ENCODE assay signal across 13 cellular contexts in the genomic region with DNA sequence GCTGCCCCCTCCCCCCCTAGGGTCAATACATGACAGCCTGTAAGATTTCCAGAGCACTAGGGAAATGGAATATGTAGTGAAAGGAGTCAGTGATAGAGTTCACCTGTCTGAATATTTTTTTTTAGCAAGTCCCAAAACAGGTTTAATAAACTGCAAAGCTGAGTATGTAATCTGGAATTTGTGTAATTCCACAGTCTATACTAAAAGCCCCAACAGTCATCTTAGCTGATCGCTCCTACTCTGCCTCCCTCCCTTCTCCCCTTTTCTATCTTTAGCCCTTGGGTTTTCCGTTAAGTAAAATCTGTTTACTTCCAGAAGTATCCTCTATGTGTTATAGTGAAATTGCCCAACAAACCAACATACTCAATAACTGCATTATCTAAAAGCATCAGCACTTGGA. TPM values are rescaled to one million over a fixed set of nuclear protein-coding genes. Genes with fewer than 3 reads are reported as not detected.
DNase-seq lines count a peak whose midpoint lies in the region; ATAC-seq and TF ChIP-seq lines count a peak whose summit lies in the region.
"Had no signal": no experiment of that assay in that cellular context is flagged by ENCODE, and none has a peak within 500 bp of the region (broad histone marks: within the 10 kb centered on the region; RNA-seq: fewer than 3 reads in every experiment).

No MANE protein-coding gene starts in this region.

- no peaks in the 10 kb centered on the region for H3F3A ChIP-seq in PC-3 (ENCODE audit: low read length, unreplicated experiment)

- POLR2A ChIA-PET in PC-3 (lab: Charles Lee; ENCODE audit: unreplicated experiment) = no interaction called here

- CTCF ChIA-PET in PC-3 (lab: Charles Lee) = interaction anchor here (0.7 kb wide), 1 partner anchor 51 kb away, joined by 4 read pairs; no protein-coding TSS in a partner anchor

- no peak for TF ChIP-seq POLR2A in esophagus squamous epithelium (IDR thresholded peaks at IDR 0.05)
- TF ChIP-seq POLR2A in gastrocnemius medialis (IDR thresholded peaks at IDR 0.05) = no peak

- WGBS in esophagus squamous epithelium, 2 donors = 30 to 31% methylated on average over 2 of the region's 2 CpGs

- no peaks in the 10 kb centered on the region for H3K79me2 ChIP-seq in PC-3 (ENCODE audit: low read length)

- H3K36me3 ChIP-seq in PC-3 (ENCODE audit: low read depth, low read length) = no peaks in the 10 kb centered on the region
- H3K36me3 ChIP-seq in esophagus squamous epithelium = no peaks in the 10 kb centered on the region
- H3K36me3 ChIP-seq in gastrocnemius medialis = no peaks in the 10 kb centered on the region
- H3K36me3 ChIP-seq: BLaER1 had no signal

- peak overlapping the region; percentile 84 for H3K4me2 ChIP-seq in PC-3 (ENCODE audit: low read length)
- H3K4me2 ChIP-seq: BLaER1 had no signal

- H3K27me3 ChIP-seq in PC-3 (ENCODE audit: low read length) (no peaks in the 10 kb centered on the region), esophagus squamous epithelium (peaks cover 0 to 53% (median 3%) of the 10 kb centered on the region in 4 donors), gastrocnemius medialis (no peaks in the 10 kb centered on the region)
- H3K27me3 ChIP-seq: BLaER1 had no signal

- no peaks in the 10 kb centered on the region for H3K9me3 ChIP-seq in PC-3 (ENCODE audit: low read length)
- H3K9me3 ChIP-seq in esophagus squamous epithelium = no peaks in the 10 kb centered on the region
- no peaks in the 10 kb centered on the region for H3K9me3 ChIP-seq in gastrocnemius medialis
- H3K9me3 ChIP-seq: BLaER1 had no signal

- ATAC-seq in PC-3 (peak; percentile 17), gastrocnemius medialis (no peak), GM18909 (IDR thresholded peaks at IDR 0.05; ENCODE audit: poor library complexity, unreplicated experiment) (no peak), GM19455 (IDR thresholded peaks at IDR 0.05; ENCODE audit: unreplicated experiment) (no peak)

- DNase-seq in EL (peak; percentile 57), PC-3 (peak; percentile 55), esophagus squamous epithelium (lab: John Stamatoyannopoulos, UW) (no peak), gastrocnemius medialis (no peak), CD1c-positive myeloid dendritic cell (ENCODE audit: extremely low spot score) (no peak), NOMO-1 treated with dmso at 0.1 percent for 144 hours (lab: John Stamatoyannopoulos, UW; ENCODE audit: unreplicated experiment) (no peak)
- DNase-seq: activated B cell treated with CpG ODN at 0.5 μM for 24 hours; activated naive CD4-positive, alpha-beta T cell treated with anti-CD3 and anti-CD28 coated beads for 36 hours; DND-41; stimulated activated CD4-positive, alpha-beta T cell treated with anti-CD3 and anti-CD28 coated beads, Interleukin-1b, Interleukin-23, amount 100 ng/mL, for 48 hours had no signal

- in situ Hi-C loops in gastrocnemius medialis (cut with MboI; ENCODE audit: low sequenced_read_pairs in 4 of 4) = no loop called here

- peak overlapping the region; percentile 32; the same call in 1 of the 2 replicates for H3K4me3 ChIP-seq in PC-3 (ENCODE audit: low read length)
- H3K4me3 ChIP-seq in esophagus squamous epithelium = no peak overlapping the region
- no peak overlapping the region for H3K4me3 ChIP-seq in gastrocnemius medialis
- H3K4me3 ChIP-seq: BLaER1 had no signal

- no peaks in the 10 kb centered on the region for H4K20me1 ChIP-seq in PC-3 (ENCODE audit: low read length)
- H4K20me1 ChIP-seq: BLaER1 had no signal

- intact Hi-C loops in PC-3 (cut with micrococcal nuclease) (loop anchor here (1.0 kb wide), 1 partner anchor 9 kb away; no protein-coding TSS in a partner anchor), esophagus squamous epithelium (cut with DNase I) (no loop called here), gastrocnemius medialis (cut with DNase I; ENCODE audit: low total_unique reads) (loop anchor here (2.0 to 10.0 kb wide), 4 partner anchors 87 to 1265 kb away; partner anchors contain the start of gene MLYCD)

- H3K9me2 ChIP-seq in PC-3 (replicated peaks; ENCODE audit: low read length) = no peaks in the 10 kb centered on the region

- TF ChIP-seq CTCF in PC-3 (conservative IDR thresholded peaks at IDR 0.05; ENCODE audit: low read depth, low read length) (no peak), esophagus squamous epithelium (IDR thresholded peaks at IDR 0.05) (no peak), gastrocnemius medialis (IDR thresholded peaks at IDR 0.05 in 4 of 5, conservative IDR thresholded peaks at IDR 0.05 in 1 of 5) (no peak)

- H3K4me1 ChIP-seq in PC-3 (ENCODE audit: insufficient read depth, low read length) (peaks cover 47% of the 10 kb centered on the region), esophagus squamous epithelium (peaks cover 0 to 86% (median 40%) of the 10 kb centered on the region in 3 donors), gastrocnemius medialis (peaks cover 76 to 84% of the 10 kb centered on the region in 2 donors)
- H3K4me1 ChIP-seq: BLaER1 had no signal

- peak overlapping the region; percentile 82 for H3K27ac ChIP-seq in PC-3 (ENCODE audit: low read length)
- H3K27ac ChIP-seq in esophagus squamous epithelium = peak overlapping the region; percentile 71 to 84 (median 78)
- H3K27ac ChIP-seq in gastrocnemius medialis = peak overlapping the region; percentile 86 to 93 (median 88)
- H3K27ac ChIP-seq: BLaER1 had no signal

- BruUV-seq in PC-3 (replicated peaks; lab: Mats Ljungman, UMichigan) = no TSS peak

- H2AFZ ChIP-seq in PC-3 (ENCODE audit: low read length) = 0 out of 2 replicates have a peak overlapping the region, but pooled peaks have one; percentile 23

- H3K9ac ChIP-seq in PC-3 (ENCODE audit: low read length) = peak overlapping the region; percentile 16; the same call in 1 of the 2 replicates
- H3K9ac ChIP-seq: BLaER1 had no signal

RNA-seq across cellular contexts. Expression of gene CDH13, which starts 3.5 kb away (rescaled TPM):
- total RNA-seq in PC-3 (2014; rRNA removed) (0.36 TPM in 1 of 2 replicates, not detected in the other), esophagus squamous epithelium (10 to 100 TPM in 3 of 4 donors, 1 to 10 TPM in 1; 6.9 to 31.9 (median 21.1) TPM), gastrocnemius medialis (10 to 100 TPM in 3 of 4 donors, 1 to 10 TPM in 1; 5.8 to 36.7 (median 20.4) TPM)
- total RNA-seq: activated B cell treated with CpG ODN at 0.5 μM for 24 hours; activated naive CD4-positive, alpha-beta T cell treated with anti-CD3 and anti-CD28 coated beads for 36 hours had no signal

Comparison
In these comparisons a context has a peak if more than half of its experiments do, and no peak if none do; other contexts are left out.
1. DNase-seq: peak in EL (single experiment) and PC-3 (single experiment); none in esophagus squamous epithelium (single experiment), gastrocnemius medialis (0 of 2), CD1c-positive myeloid dendritic cell (single experiment) and NOMO-1 treated with dmso at 0.1 percent for 144 hours (single experiment).
2. Peak in every context shown above with its lines, with median percentiles within 50 percentile points of each other: H3K27ac ChIP-seq.